ENCODE assay signal across 17 cellular contexts in the genomic region with DNA sequence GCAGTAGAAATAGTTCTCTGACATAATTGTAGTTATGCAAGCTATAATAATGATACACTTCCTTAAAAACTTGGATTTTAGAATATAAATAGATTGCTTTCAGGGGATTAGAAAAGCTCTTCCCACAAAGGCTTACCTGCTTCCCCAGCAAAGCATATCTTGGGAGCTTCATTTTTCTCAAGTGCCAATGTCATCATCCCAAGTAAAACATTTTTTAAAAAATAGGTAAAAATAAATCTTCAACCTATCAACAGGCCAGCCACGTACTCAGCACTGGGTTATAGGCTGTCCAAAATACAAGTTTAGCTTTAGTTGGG. TPM values are rescaled to one million over a fixed set of nuclear protein-coding genes. Genes with fewer than 3 reads are reported as not detected.
A peak's percentile ranks its signal among the peaks of the same experiment; 100 is the strongest.
DNase-seq lines count a peak whose midpoint lies in the region; ATAC-seq, FAIRE-seq and TF ChIP-seq lines count a peak whose summit lies in the region.
"Had no signal": no experiment of that assay in that cellular context is flagged by ENCODE, and none has a peak within 500 bp of the region (broad histone marks: within the 10 kb centered on the region; RNA-seq: fewer than 3 reads in every experiment).

No MANE protein-coding gene starts in this region.

- POLR2A ChIA-PET in MCF 10A (lab: Yijun Ruan, JAX) (interaction anchor here (0.9 to 1.0 kb wide), 3 partner anchors 14 to 31 kb away, joined by 3 to 4 read pairs (median 4); no protein-coding TSS in a partner anchor), PC-9 (lab: Charles Lee; ENCODE audit: unreplicated experiment) (interaction anchor here (0.6 to 0.9 kb wide), 5 partner anchors 20 to 1360 kb away, joined by 3 to 9 read pairs (median 4); no protein-coding TSS in a partner anchor)

- no peak overlapping the region for H2AFZ ChIP-seq in PC-9

- WGBS in pancreas, 2 donors = 73 to 76% methylated on average over 1 of the region's 1 CpG

- H3K4me3 ChIP-seq in breast epithelium = no peak overlapping the region
- no peak overlapping the region for H3K4me3 ChIP-seq in PC-9
- H3K4me3 ChIP-seq in pancreas = no peak overlapping the region
- H3K4me3 ChIP-seq: Peyer's patch, SK-N-MC had no signal

- H3K9me3 Mint-ChIP-seq in MCF 10A (ENCODE audit: unreplicated experiment) = no peaks in the 10 kb centered on the region

- H3K4me1 Mint-ChIP-seq in MCF 10A (ENCODE audit: insufficient read depth, unreplicated experiment) = peaks cover 25% of the 10 kb centered on the region

- H3K36me3 ChIP-seq in breast epithelium (no peaks in the 10 kb centered on the region), PC-9 (ENCODE audit: low read depth) (no peaks in the 10 kb centered on the region), pancreas (no peaks in the 10 kb centered on the region)
- H3K36me3 ChIP-seq: Peyer's patch had no signal

- H3K9me3 ChIP-seq in breast epithelium (no peaks in the 10 kb centered on the region), PC-9 (ENCODE audit: insufficient read depth, low read depth) (no peaks in the 10 kb centered on the region), pancreas (no peaks in the 10 kb centered on the region)
- H3K9me3 ChIP-seq: Peyer's patch had no signal

- no peak for FAIRE-seq in pancreas (lab: Jason Lieb, UNC)
- FAIRE-seq: G401.6, H1 had no signal

- DNase-seq in breast epithelium (ENCODE audit: low spot score in 2 of 2) (no peak), MCF 10A (ENCODE audit: unreplicated experiment) (no peak), PC-9 (no peak), caudate nucleus (lab: John Stamatoyannopoulos, UW) (peak in 1 of 61 donors; percentile 65), pancreas (no peak), NCI-H1417 treated with DMSO at 0.1 percent for 48 hours (lab: John Stamatoyannopoulos, UW) (no peak), left ventricle myocardium superior (no peak)
- DNase-seq: 8988T, NCI-H1105 treated with DMSO at 0.1 percent for 48 hours, NCI-H2029, NCI-H446 treated with DMSO at 0.1 percent for 48 hours, NCI-H526 treated with DMSO at 0.1 percent for 48 hours, Peyer's patch had no signal

- no peak for TF ChIP-seq POLR2A in breast epithelium (IDR thresholded peaks at IDR 0.05)

- no peaks in the 10 kb centered on the region for H3K36me3 Mint-ChIP-seq in MCF 10A (ENCODE audit: insufficient read depth, unreplicated experiment)

- peak overlapping the region; percentile 67 for H3K4me2 ChIP-seq in PC-9

- no peak overlapping the region for H3K4me3 Mint-ChIP-seq in MCF 10A (ENCODE audit: unreplicated experiment)

- no peaks in the 10 kb centered on the region for H4K20me1 ChIP-seq in PC-9 (ENCODE audit: insufficient read depth)

- no peaks in the 10 kb centered on the region for H3K9me2 ChIP-seq in PC-9 (ENCODE audit: insufficient read depth)

- no peak for TF ChIP-seq CTCF in breast epithelium (IDR thresholded peaks at IDR 0.05)
- no peak for TF ChIP-seq CTCF in MCF 10A (IDR thresholded peaks at IDR 0.05; ENCODE audit: unreplicated experiment)
- no peak for TF ChIP-seq CTCF in PC-9 (conservative IDR thresholded peaks at IDR 0.05)
- TF ChIP-seq CTCF in pancreas (IDR thresholded peaks at IDR 0.05) = no peak

- BruUV-seq in MCF 10A (replicated peaks; lab: Mats Ljungman, UMichigan) = no TSS peak
- no TSS peak for BruUV-seq in PC-9 (replicated peaks; lab: Mats Ljungman, UMichigan)

- H3K27me3 ChIP-seq in breast epithelium (no peaks in the 10 kb centered on the region), PC-9 (ENCODE audit: insufficient read depth, low read depth) (no peaks in the 10 kb centered on the region), pancreas (no peaks in the 10 kb centered on the region)
- H3K27me3 ChIP-seq: Peyer's patch had no signal

- H3K27ac Mint-ChIP-seq in MCF 10A (ENCODE audit: low read depth, unreplicated experiment) = no peak overlapping the region

- no peaks in the 10 kb centered on the region for H3K27me3 Mint-ChIP-seq in MCF 10A (ENCODE audit: insufficient read depth, unreplicated experiment)

- intact Hi-C loops in breast epithelium (cut with DNase I; ENCODE audit: low total_unique reads) = no loop called here
- intact Hi-C loops in MCF 10A (cut with micrococcal nuclease) = loop anchor here (2.0 to 10.0 kb wide), 2 partner anchors 48 to 1266 kb away; no protein-coding TSS in a partner anchor
- intact Hi-C loops in PC-9 (cut with micrococcal nuclease; ENCODE audit: unreplicated experiment) = loop anchor here (2.0 kb wide), 1 partner anchor 38 kb away; no protein-coding TSS in a partner anchor
- intact Hi-C loops in pancreas (cut with DNase I) = no loop called here
- intact Hi-C loops in left ventricle myocardium superior (cut with micrococcal nuclease) = no loop called here

- H3K27ac ChIP-seq in breast epithelium (peak overlapping the region; percentile 68 to 74), PC-9 (peak overlapping the region; percentile 92), caudate nucleus (ENCODE audit: low read depth, low read length) (peak overlapping the region; percentile 14), pancreas (peak overlapping the region in 3 of 4 donors; percentile 68 to 78 (median 73))
- H3K27ac ChIP-seq: SK-N-MC had no signal

- H3K4me1 ChIP-seq in breast epithelium = peaks cover 5 to 6% of the 10 kb centered on the region in 2 donors
- H3K4me1 ChIP-seq in PC-9 (replicated peaks; ENCODE audit: insufficient read depth) = peaks cover 70% of the 10 kb centered on the region
- no peaks in the 10 kb centered on the region for H3K4me1 ChIP-seq in pancreas

- H3F3A ChIP-seq in PC-9 (ENCODE audit: insufficient read depth, low read depth) = peaks cover 48% of the 10 kb centered on the region

- CTCF ChIA-PET in MCF 10A (lab: Yijun Ruan, JAX) (interaction anchor here (0.6 to 2.9 kb wide), 6 partner anchors 31 to 223 kb away, joined by 3 to 10 read pairs (median 4); no protein-coding TSS in a partner anchor), PC-9 (lab: Charles Lee) (no interaction called here)

- no peak for ATAC-seq in pancreas
- no peak for ATAC-seq in HG02884 (IDR thresholded peaks at IDR 0.05; ENCODE audit: unreplicated experiment)
- no peak for ATAC-seq in left ventricle myocardium superior

- H3K79me2 ChIP-seq in PC-9 (ENCODE audit: low read depth) = no peaks in the 10 kb centered on the region

RNA-seq across cellular contexts. Expression of gene NPAS2, which starts 39.0 kb away (rescaled TPM):
- total RNA-seq in breast epithelium = 10 to 100 TPM in 2 of 3 donors, 1 to 10 TPM in 1; 6.2 to 42.3 (median 22.5) TPM
- total RNA-seq in MCF 10A (2022) = 12.3 and 16.4 TPM in 2 replicates
- 38.3 and 41.2 TPM in 2 replicates for total RNA-seq in PC-9 (2021)
- total RNA-seq in pancreas = 10 to 100 TPM; 27.2 to 46.3 (median 32.7) TPM
- polyA plus RNA-seq in pancreas = 10 to 100 TPM; 20.6 to 35.3 TPM
- total RNA-seq in left ventricle myocardium superior = 40.9 TPM

Comparison
In these comparisons a context has a peak if more than half of its experiments do, and no peak if none do; other contexts are left out.
1. intact Hi-C loops: an anchor here in MCF 10A (2.0 to 10.0 kb wide) and PC-9 (2.0 kb wide); none called in breast epithelium, pancreas and left ventricle myocardium superior.
2. H3K27ac ChIP-seq: peak in every context shown above with its lines; median percentile 92 in PC-9; 73 in pancreas; 71 in breast epithelium; 14 in caudate nucleus.